Comparison of ENCODE assay signal across 10 cellular contexts in the genomic region with DNA sequence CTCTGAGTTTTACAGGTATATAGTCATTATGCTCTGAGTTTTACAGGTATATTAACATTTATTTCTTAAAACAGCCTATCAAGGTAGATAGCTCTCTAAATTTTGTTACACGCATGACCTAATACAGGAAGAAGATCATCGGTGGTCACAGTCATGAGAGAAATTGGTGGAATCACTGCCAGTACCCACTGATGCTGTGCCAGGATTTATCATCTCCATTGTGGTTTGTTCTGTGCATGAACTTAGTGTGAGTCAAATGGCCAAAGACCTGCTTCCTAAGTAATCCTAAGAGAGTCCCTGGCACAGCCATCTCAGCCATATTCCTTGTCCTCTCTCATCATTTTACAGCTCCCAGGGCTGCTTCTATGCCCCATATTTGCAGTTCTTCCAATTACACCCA. TPM values are rescaled to one million over a fixed set of nuclear protein-coding genes. Genes with fewer than 3 reads are reported as not detected.
DNase-seq lines count a peak whose midpoint lies in the region; FAIRE-seq and TF ChIP-seq lines count a peak whose summit lies in the region.
"Not testable (repeated sequence)": the region's sequence is repeated elsewhere in the genome, so short reads cannot be mapped to it uniquely, and the experiment has no call there.
"Had no signal": no experiment of that assay in that cellular context is flagged by ENCODE, and none has a peak within 500 bp of the region (broad histone marks: within the 10 kb centered on the region; RNA-seq: fewer than 3 reads in every experiment).

No MANE protein-coding gene starts in this region.

- peaks cover 13% of the 10 kb centered on the region for H3K4me1 Mint-ChIP-seq in MCF 10A (ENCODE audit: insufficient read depth, unreplicated experiment)

- H2AFZ ChIP-seq in osteoblast (ENCODE audit: low read length): not testable (repeated sequence)

- DNase-seq in AG10803 (ENCODE audit: low read depth) (peak; percentile 67), ELR (ENCODE audit: low read depth) (peak; percentile 10), M059J (ENCODE audit: low read depth) (peak; percentile 82), RCC 7860 (ENCODE audit: low spot score) (peak; percentile 22), MCF 10A (ENCODE audit: unreplicated experiment) (peak; percentile 13), fibroblast of mammary gland (ENCODE audit: low read depth) (peak; percentile 48), osteoblast (ENCODE audit: insufficient read length, low spot score, missing footprints) (peak; percentile 4)

- not testable (repeated sequence) for H3K4me2 ChIP-seq in osteoblast (ENCODE audit: insufficient read depth, low read length)

- H3K27me3 ChIP-seq in osteoblast (ENCODE audit: insufficient read depth, low read length): not testable (repeated sequence)

- H3K36me3 Mint-ChIP-seq in MCF 10A (ENCODE audit: insufficient read depth, unreplicated experiment): not testable (repeated sequence)

- H3K36me3 ChIP-seq in osteoblast (ENCODE audit: insufficient read depth, low read length): not testable (repeated sequence)

- H4K20me1 ChIP-seq in osteoblast (ENCODE audit: insufficient read depth, low read length): not testable (repeated sequence)

- FAIRE-seq in RCC 7860 (lab: Jason Lieb, UNC): peak; percentile 28

- not testable (repeated sequence) for H3K27ac ChIP-seq in osteoblast (ENCODE audit: low read depth, low read length)

- not testable (repeated sequence) for H3K9me3 Mint-ChIP-seq in MCF 10A (ENCODE audit: unreplicated experiment)

- TF ChIP-seq CTCF in AG10803 (conservative IDR thresholded peaks at IDR 0.05; ENCODE audit: low read length); MCF 10A (IDR thresholded peaks at IDR 0.05; ENCODE audit: unreplicated experiment); fibroblast of mammary gland (conservative IDR thresholded peaks at IDR 0.05; ENCODE audit: control insufficient read depth, insufficient read depth, low read depth, low read length); osteoblast (IDR thresholded peaks at IDR 0.05; ENCODE audit: extremely low read depth, low read depth, low read length): not testable (repeated sequence)

- not testable (repeated sequence) for H3K27me3 Mint-ChIP-seq in MCF 10A (ENCODE audit: insufficient read depth, unreplicated experiment)

- not testable (repeated sequence) for H3K27ac Mint-ChIP-seq in MCF 10A (ENCODE audit: low read depth, unreplicated experiment)

- intact Hi-C loops in MCF 10A (cut with micrococcal nuclease): not testable (repeated sequence)

- CTCF ChIA-PET in MCF 10A (lab: Yijun Ruan, JAX): not testable (repeated sequence)

- H3K4me3 ChIP-seq in AG10803 (ENCODE audit: low read length); fibroblast of mammary gland (ENCODE audit: control insufficient read depth, low read depth, low read length); osteoblast (ENCODE audit: insufficient read depth, low read length): not testable (repeated sequence)

- POLR2A ChIA-PET in MCF 10A (lab: Yijun Ruan, JAX): not testable (repeated sequence)

- H3K4me1 ChIP-seq in osteoblast (ENCODE audit: insufficient read depth, low read length): not testable (repeated sequence)

- not testable (repeated sequence) for H3K79me2 ChIP-seq in osteoblast (ENCODE audit: insufficient read depth, low read length)

- BruUV-seq in MCF 10A (replicated peaks; lab: Mats Ljungman, UMichigan): not testable (repeated sequence)

- H3K4me3 Mint-ChIP-seq in MCF 10A (ENCODE audit: unreplicated experiment): not testable (repeated sequence)

- not testable (repeated sequence) for H3K9me3 ChIP-seq in osteoblast (ENCODE audit: low read depth, low read length)

RNA-seq across cellular contexts. Expression of a gene that starts 10.1 kb away (rescaled TPM):
- total RNA-seq in M059J (2014; rRNA removed; shearing (Covaris generic)): 0.12 TPM in 1 of 2 replicates, not detected in the other
- total RNA-seq in MCF 10A (2022): not detected in 2 replicates
- total RNA-seq in osteoblast: not detected in 2 replicates
- total RNA-seq: CD4-positive, alpha-beta memory T cell; H7; IMR-90 had no signal

RNA-seq across cellular contexts. Expression of a gene that starts 50.5 kb away (rescaled TPM):
- 0.30 and 0.44 TPM in 2 replicates for total RNA-seq in M059J (2014; rRNA removed; shearing (Covaris generic))
- total RNA-seq in MCF 10A (2022) (not detected in 2 replicates), osteoblast (not detected in 2 replicates)
- total RNA-seq: CD4-positive, alpha-beta memory T cell had no signal

Comparison
In these comparisons a context has a peak if more than half of its experiments do, and no peak if none do; other contexts are left out.
1. DNase-seq: peak in every context shown above with its lines; median percentile 82 in M059J; 67 in AG10803; 48 in fibroblast of mammary gland; 22 in RCC 7860; 13 in MCF 10A; 10 in ELR; 4 in osteoblast.